ENCODE assay signal across 8 cellular contexts in the genomic region with DNA sequence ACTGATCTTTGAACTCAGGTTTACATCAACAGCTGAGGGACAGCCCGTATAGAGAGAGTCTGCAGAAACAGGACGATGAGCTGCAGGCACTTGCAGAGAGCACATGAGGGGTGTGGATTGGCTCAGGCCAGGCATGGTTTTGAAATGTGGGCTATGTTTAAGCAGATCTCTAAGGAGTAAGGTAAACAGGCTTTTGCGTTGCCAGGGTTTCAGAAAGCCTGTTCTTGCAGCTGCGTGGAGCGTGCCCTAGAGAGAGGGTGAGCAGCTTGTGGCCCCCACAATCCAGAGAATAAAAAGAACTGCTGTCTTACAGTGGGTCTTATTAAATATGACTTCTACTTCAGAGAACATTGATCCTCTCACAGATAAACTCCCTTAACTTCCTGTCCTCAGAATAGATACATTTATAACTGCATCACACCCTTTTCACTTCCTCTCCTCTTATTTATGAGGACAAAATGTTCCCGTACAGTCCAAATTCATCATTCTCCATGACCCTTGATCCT.
A peak's percentile ranks its signal among the peaks of the same experiment; 100 is the strongest.
DNase-seq lines count a peak whose midpoint lies in the region; ATAC-seq lines count a peak whose summit lies in the region.

No MANE protein-coding gene starts in this region.

- no peaks in the 10 kb centered on the region for H3K36me3 Mint-ChIP-seq in activated CD8-positive, alpha-beta memory T cell treated with anti-CD3 and anti-CD28 coated beads, Interleukin-2, amount 10 ng/mL, durations not matched to agents 7 days and 5 days
- H3K36me3 Mint-ChIP-seq in activated naive CD8-positive, alpha-beta T cell treated with anti-CD3 and anti-CD28 coated beads, Interleukin-2, amount 50 U/mL, for 24 hours (ENCODE audit: low read depth) = peaks cover 2% of the 10 kb centered on the region

- peak; percentile 49 for ATAC-seq in activated CD8-positive, alpha-beta memory T cell treated with anti-CD3 and anti-CD28 coated beads, Interleukin-2, amount 10 ng/mL, durations not matched to agents 7 days and 5 days
- ATAC-seq in HG03175 (IDR thresholded peaks at IDR 0.05; ENCODE audit: unreplicated experiment) = peak; percentile 81
- peak; percentile 28 for ATAC-seq in activated naive CD8-positive, alpha-beta T cell treated with anti-CD3 and anti-CD28 coated beads, Interleukin-2, amount 50 U/mL, for 24 hours

- H3K4me3 Mint-ChIP-seq in activated CD8-positive, alpha-beta memory T cell treated with anti-CD3 and anti-CD28 coated beads, Interleukin-2, amount 10 ng/mL, durations not matched to agents 7 days and 5 days = no peak overlapping the region
- peak overlapping the region; percentile 15 for H3K4me3 Mint-ChIP-seq in activated naive CD8-positive, alpha-beta T cell treated with anti-CD3 and anti-CD28 coated beads, Interleukin-2, amount 50 U/mL, for 24 hours

- DNase-seq in activated CD8-positive, alpha-beta memory T cell treated with anti-CD3 and anti-CD28 coated beads, Interleukin-2, amount 10 ng/mL, durations not matched to agents 7 days and 5 days = no peak
- DNase-seq in activated CD8-positive, alpha-beta memory T cell treated with anti-CD3 and anti-CD28 coated beads, Interleukin-2, amount 50 U/mL, for 4 hours = no peak
- DNase-seq in activated naive CD8-positive, alpha-beta T cell treated with anti-CD3 and anti-CD28 coated beads, Interleukin-2, amount 50 U/mL, for 24 hours = no peak
- DNase-seq in superior temporal gyrus (ENCODE audit: extremely low spot score) (peak; percentile 19), T1000 (lab: John Stamatoyannopoulos, UW) (no peak), DMS79 (lab: John Stamatoyannopoulos, UW) (no peak), NCI-H2029 (lab: John Stamatoyannopoulos, UW) (no peak)

- CTCF ChIA-PET in activated CD8-positive, alpha-beta memory T cell treated with anti-CD3 and anti-CD28 coated beads, Interleukin-2, amount 10 ng/mL, durations not matched to agents 7 days and 5 days (lab: Charles Lee) = interaction anchor here (0.7 to 1.4 kb wide), 3 partner anchors 12 to 1172 kb away, joined by 3 to 5 read pairs (median 4); no protein-coding TSS in a partner anchor

- no peak overlapping the region for H3K27ac Mint-ChIP-seq in activated CD8-positive, alpha-beta memory T cell treated with anti-CD3 and anti-CD28 coated beads, Interleukin-2, amount 10 ng/mL, durations not matched to agents 7 days and 5 days
- H3K27ac Mint-ChIP-seq in activated naive CD8-positive, alpha-beta T cell treated with anti-CD3 and anti-CD28 coated beads, Interleukin-2, amount 50 U/mL, for 24 hours = peak overlapping the region; percentile 66

- H3K9me3 Mint-ChIP-seq in activated CD8-positive, alpha-beta memory T cell treated with anti-CD3 and anti-CD28 coated beads, Interleukin-2, amount 10 ng/mL, durations not matched to agents 7 days and 5 days (ENCODE audit: low read depth) = no peaks in the 10 kb centered on the region
- peaks cover 18% of the 10 kb centered on the region for H3K9me3 Mint-ChIP-seq in activated naive CD8-positive, alpha-beta T cell treated with anti-CD3 and anti-CD28 coated beads, Interleukin-2, amount 50 U/mL, for 24 hours

- no peaks in the 10 kb centered on the region for H3K27me3 Mint-ChIP-seq in activated CD8-positive, alpha-beta memory T cell treated with anti-CD3 and anti-CD28 coated beads, Interleukin-2, amount 10 ng/mL, durations not matched to agents 7 days and 5 days
- H3K27me3 Mint-ChIP-seq in activated naive CD8-positive, alpha-beta T cell treated with anti-CD3 and anti-CD28 coated beads, Interleukin-2, amount 50 U/mL, for 24 hours = no peaks in the 10 kb centered on the region

- H3K4me1 Mint-ChIP-seq in activated CD8-positive, alpha-beta memory T cell treated with anti-CD3 and anti-CD28 coated beads, Interleukin-2, amount 10 ng/mL, durations not matched to agents 7 days and 5 days = peaks cover 12% of the 10 kb centered on the region
- peaks cover 37% of the 10 kb centered on the region for H3K4me1 Mint-ChIP-seq in activated naive CD8-positive, alpha-beta T cell treated with anti-CD3 and anti-CD28 coated beads, Interleukin-2, amount 50 U/mL, for 24 hours

Comparison
In these comparisons a context has a peak if more than half of its experiments do, and no peak if none do; other contexts are left out.
1. ATAC-seq: peak in every context shown above with its lines; median percentile 81 in HG03175; 49 in activated CD8-positive, alpha-beta memory T cell treated with anti-CD3 and anti-CD28 coated beads, Interleukin-2, amount 10 ng/mL, durations not matched to agents 7 days and 5 days; 28 in activated naive CD8-positive, alpha-beta T cell treated with anti-CD3 and anti-CD28 coated beads, Interleukin-2, amount 50 U/mL, for 24 hours.